In the genomic region with DNA sequence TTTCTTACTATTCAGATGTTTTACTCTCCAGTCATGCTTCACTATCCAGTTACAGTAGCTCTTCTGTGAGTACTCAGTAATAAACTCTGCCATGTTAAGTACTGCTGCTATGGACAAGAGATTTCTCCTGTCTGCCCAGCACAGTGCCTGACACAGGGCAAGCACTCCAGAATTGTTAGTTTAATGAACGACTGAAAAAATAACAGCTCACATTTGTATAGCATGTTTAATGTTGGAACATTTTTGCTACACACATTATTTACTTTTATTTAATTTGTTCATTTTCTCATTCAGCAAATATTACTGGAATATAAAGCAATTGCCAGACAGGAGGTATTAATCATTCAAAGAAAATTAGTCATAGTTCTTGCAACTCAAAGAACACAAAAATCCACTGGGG, we compare ENCODE assay signal across 23 cellular contexts.
DNase-seq lines count a peak whose midpoint lies in the region; ATAC-seq and TF ChIP-seq lines count a peak whose summit lies in the region.
"Had no signal": no experiment of that assay in that cellular context is flagged by ENCODE, and none has a peak within 500 bp of the region (broad histone marks: within the 10 kb centered on the region; RNA-seq: fewer than 3 reads in every experiment).

No MANE protein-coding gene starts in this region.

- no peaks in the 10 kb centered on the region for H3K36me3 Mint-ChIP-seq in osteocyte (ENCODE audit: unreplicated experiment)
- no peaks in the 10 kb centered on the region for H3K36me3 Mint-ChIP-seq in activated T-helper 17 cell treated with anti-CD3 and anti-CD28 coated beads, Interleukin-2, amount 50 U/mL, for 72 hours (ENCODE audit: low read depth)
- H3K36me3 Mint-ChIP-seq: activated CD8-positive, alpha-beta memory T cell treated with anti-CD3 and anti-CD28 coated beads, Interleukin-2, amount 10 ng/mL, durations not matched to agents 7 days and 5 days; activated naive CD4-positive, alpha-beta T cell treated with anti-CD3 and anti-CD28 coated beads, Interleukin-2, amount 10 ng/mL, durations not matched to agents 7 days and 5 days; CD8-positive, alpha-beta T cell; neural progenitor cell had no signal

- no peak for ATAC-seq in GM18868 (IDR thresholded peaks at IDR 0.05; ENCODE audit: unreplicated experiment)
- ATAC-seq in stimulated activated naive CD8-positive, alpha-beta T cell treated with anti-CD3 and anti-CD28 coated beads, Interleukin-15, Interleukin-2, amounts not matched to agents 100 U/mL and 50 U/mL, for 24 hours: no peak
- no peak for ATAC-seq in activated T-helper 17 cell treated with anti-CD3 and anti-CD28 coated beads, Interleukin-2, amount 50 U/mL, for 72 hours (replicated peaks)
- ATAC-seq: activated CD8-positive, alpha-beta memory T cell treated with anti-CD3 and anti-CD28 coated beads, Interleukin-2, amount 10 ng/mL, durations not matched to agents 7 days and 5 days; CD8-positive, alpha-beta T cell had no signal

- H3K9me3 ChIP-seq in fibroblast of lung (ENCODE audit: control insufficient read depth, insufficient read depth, low read depth, low read length): no peaks in the 10 kb centered on the region
- H3K9me3 ChIP-seq: sigmoid colon had no signal

- H2AFZ ChIP-seq in fibroblast of lung (ENCODE audit: low read length): no peak overlapping the region

- H3K27ac Mint-ChIP-seq in osteocyte (ENCODE audit: unreplicated experiment): peak overlapping the region; percentile 44
- no peak overlapping the region for H3K27ac Mint-ChIP-seq in activated T-helper 17 cell treated with anti-CD3 and anti-CD28 coated beads, Interleukin-2, amount 50 U/mL, for 72 hours
- H3K27ac Mint-ChIP-seq: activated CD4-positive, alpha-beta T cell treated with anti-CD3 and anti-CD28 coated beads, Interleukin-2, amount 10 ng/mL, durations not matched to agents 7 days and 5 days; activated CD8-positive, alpha-beta memory T cell treated with anti-CD3 and anti-CD28 coated beads, Interleukin-2, amount 10 ng/mL, durations not matched to agents 7 days and 5 days; activated naive CD4-positive, alpha-beta T cell treated with anti-CD3 and anti-CD28 coated beads, Interleukin-2, amount 10 ng/mL, durations not matched to agents 7 days and 5 days; CD8-positive, alpha-beta T cell had no signal

- H3K27me3 Mint-ChIP-seq in osteocyte (ENCODE audit: unreplicated experiment): peaks cover 19% of the 10 kb centered on the region
- peaks cover 9% of the 10 kb centered on the region for H3K27me3 Mint-ChIP-seq in activated T-helper 17 cell treated with anti-CD3 and anti-CD28 coated beads, Interleukin-2, amount 50 U/mL, for 72 hours
- H3K27me3 Mint-ChIP-seq: activated naive CD4-positive, alpha-beta T cell treated with anti-CD3 and anti-CD28 coated beads, Interleukin-2, amount 10 ng/mL, durations not matched to agents 7 days and 5 days; progenitor cell of endocrine pancreas; type B pancreatic cell had no signal

- peaks cover 36% of the 10 kb centered on the region for H3K4me1 Mint-ChIP-seq in osteocyte (ENCODE audit: unreplicated experiment)
- H3K4me1 Mint-ChIP-seq in activated T-helper 17 cell treated with anti-CD3 and anti-CD28 coated beads, Interleukin-2, amount 50 U/mL, for 72 hours: peaks cover 4% of the 10 kb centered on the region
- H3K4me1 Mint-ChIP-seq: activated CD8-positive, alpha-beta memory T cell treated with anti-CD3 and anti-CD28 coated beads, Interleukin-2, amount 10 ng/mL, durations not matched to agents 7 days and 5 days; activated naive CD4-positive, alpha-beta T cell treated with anti-CD3 and anti-CD28 coated beads, Interleukin-2, amount 10 ng/mL, durations not matched to agents 7 days and 5 days had no signal

- no peaks in the 10 kb centered on the region for H3K36me3 ChIP-seq in fibroblast of lung (ENCODE audit: control insufficient read depth, insufficient read depth, low read length)
- H3K36me3 ChIP-seq: neural progenitor cell, sigmoid colon had no signal

- H3K27me3 ChIP-seq in fibroblast of lung (ENCODE audit: control insufficient read depth, insufficient read depth, low read length): no peaks in the 10 kb centered on the region
- H3K27me3 ChIP-seq: neural progenitor cell, sigmoid colon had no signal

- no peak overlapping the region for H3K27ac ChIP-seq in fibroblast of lung (ENCODE audit: insufficient read depth, low read length)
- H3K27ac ChIP-seq: neural progenitor cell, sigmoid colon had no signal

- TF ChIP-seq CTCF in astrocyte of the spinal cord (IDR thresholded peaks at IDR 0.05; ENCODE audit: low read depth, low read length): no peak
- TF ChIP-seq CTCF in fibroblast of lung (conservative IDR thresholded peaks at IDR 0.05 in 1 of 2, IDR thresholded peaks at IDR 0.05 in 1 of 2; ENCODE audit: low read depth in 1 of 2, low read length in 2 of 2): no peak
- no peak for TF ChIP-seq CTCF in osteocyte (IDR thresholded peaks at IDR 0.05)

- no peaks in the 10 kb centered on the region for H4K20me1 ChIP-seq in fibroblast of lung (ENCODE audit: control insufficient read depth, extremely low read depth, insufficient read depth, low read length)

- H3K9me3 Mint-ChIP-seq in osteocyte (ENCODE audit: unreplicated experiment): no peaks in the 10 kb centered on the region
- no peaks in the 10 kb centered on the region for H3K9me3 Mint-ChIP-seq in activated T-helper 17 cell treated with anti-CD3 and anti-CD28 coated beads, Interleukin-2, amount 50 U/mL, for 72 hours
- H3K9me3 Mint-ChIP-seq: activated CD4-positive, alpha-beta T cell treated with anti-CD3 and anti-CD28 coated beads, Interleukin-2, amount 10 ng/mL, durations not matched to agents 7 days and 5 days; activated naive CD4-positive, alpha-beta T cell treated with anti-CD3 and anti-CD28 coated beads, Interleukin-2, amount 10 ng/mL, durations not matched to agents 7 days and 5 days; CD8-positive, alpha-beta T cell; neural progenitor cell had no signal

- H3K79me2 ChIP-seq in fibroblast of lung (ENCODE audit: control insufficient read depth, insufficient read depth, low read length): no peaks in the 10 kb centered on the region

- no peak overlapping the region for H3K4me3 ChIP-seq in astrocyte of the spinal cord (ENCODE audit: low read depth, low read length)
- H3K4me3 ChIP-seq in fibroblast of lung (replicated peaks in 1 of 4; ENCODE audit: control extremely low read depth in 1 of 4, insufficient read depth in 1 of 4, low read depth in 3 of 4, low read length in 4 of 4): no peak overlapping the region
- H3K4me3 ChIP-seq: neural progenitor cell, sigmoid colon had no signal

- no peak overlapping the region for H3K9ac ChIP-seq in fibroblast of lung (ENCODE audit: insufficient read depth, low read length)
- H3K9ac ChIP-seq: neural progenitor cell had no signal

- H3K4me1 ChIP-seq in fibroblast of lung (ENCODE audit: control insufficient read depth, extremely low read depth, insufficient read depth, low read length): peaks cover 3% of the 10 kb centered on the region
- H3K4me1 ChIP-seq: sigmoid colon had no signal

- no peak overlapping the region for H3K4me2 ChIP-seq in fibroblast of lung (ENCODE audit: extremely low read depth, insufficient read depth, low read length)
- H3K4me2 ChIP-seq: neural progenitor cell had no signal

- H3K4me3 Mint-ChIP-seq in osteocyte (ENCODE audit: unreplicated experiment): no peak overlapping the region
- H3K4me3 Mint-ChIP-seq in activated T-helper 17 cell treated with anti-CD3 and anti-CD28 coated beads, Interleukin-2, amount 50 U/mL, for 72 hours: no peak overlapping the region
- H3K4me3 Mint-ChIP-seq: activated CD4-positive, alpha-beta T cell treated with anti-CD3 and anti-CD28 coated beads, Interleukin-2, amount 10 ng/mL, durations not matched to agents 7 days and 5 days; activated CD8-positive, alpha-beta memory T cell treated with anti-CD3 and anti-CD28 coated beads, Interleukin-2, amount 10 ng/mL, durations not matched to agents 7 days and 5 days; activated naive CD4-positive, alpha-beta T cell treated with anti-CD3 and anti-CD28 coated beads, Interleukin-2, amount 10 ng/mL, durations not matched to agents 7 days and 5 days; CD8-positive, alpha-beta T cell; neural progenitor cell; type B pancreatic cell had no signal

- in situ Hi-C loops in astrocyte of the spinal cord (cut with HindIII; ENCODE audit: low sequenced_read_pairs) (no loop called here), ACHN (cut with HindIII; ENCODE audit: low pct_ligation_motif_present, low pct_unique_long_range_greater_than_20kb, low sequenced_read_pairs) (no loop called here)

- DNase-seq in LHCN-M2 (ENCODE audit: low read depth) (peak; percentile 50), astrocyte of the spinal cord (ENCODE audit: low read depth, low spot score) (peak; percentile 22), fibroblast of lung (ENCODE audit: low read depth in 2 of 2) (peak; percentile 13 to 68), osteocyte (ENCODE audit: extremely low spot score, unreplicated experiment) (no peak), ACHN (no peak)
- no peak for DNase-seq in stimulated activated naive CD8-positive, alpha-beta T cell treated with anti-CD3 and anti-CD28 coated beads, Interleukin-15, Interleukin-2, amounts not matched to agents 100 U/mL and 50 U/mL, for 24 hours
- DNase-seq: activated CD4-positive, alpha-beta T cell treated with anti-CD3 and anti-CD28 coated beads, Interleukin-2, amount 10 ng/mL, durations not matched to agents 7 days and 5 days; activated CD8-positive, alpha-beta memory T cell treated with anti-CD3 and anti-CD28 coated beads, Interleukin-2, amount 10 ng/mL, durations not matched to agents 7 days and 5 days; activated naive CD4-positive, alpha-beta T cell treated with anti-CD3 and anti-CD28 coated beads, Interleukin-2, amount 10 ng/mL, durations not matched to agents 7 days and 5 days; anterior cingulate cortex; CD8-positive, alpha-beta T cell; GDM1; Karpas-422; NCI-H1092; NCI-H1930; NCI-H345; sigmoid colon; stimulated activated CD8-positive, alpha-beta memory T cell treated with anti-CD3 and anti-CD28 coated beads, Interleukin-4, amount 100 ng/mL, for 48 hours had no signal

Comparison
In these comparisons a context has a peak if more than half of its experiments do, and no peak if none do; other contexts are left out.
1. DNase-seq: peak in LHCN-M2 (single experiment), astrocyte of the spinal cord (single experiment) and fibroblast of lung (2 of 2); none in osteocyte (single experiment), ACHN (single experiment) and stimulated activated naive CD8-positive, alpha-beta T cell treated with anti-CD3 and anti-CD28 coated beads, Interleukin-15, Interleukin-2, amounts not matched to agents 100 U/mL and 50 U/mL, for 24 hours (single experiment).